15 cellular contexts compared by ENCODE assay signal in the genomic region with DNA sequence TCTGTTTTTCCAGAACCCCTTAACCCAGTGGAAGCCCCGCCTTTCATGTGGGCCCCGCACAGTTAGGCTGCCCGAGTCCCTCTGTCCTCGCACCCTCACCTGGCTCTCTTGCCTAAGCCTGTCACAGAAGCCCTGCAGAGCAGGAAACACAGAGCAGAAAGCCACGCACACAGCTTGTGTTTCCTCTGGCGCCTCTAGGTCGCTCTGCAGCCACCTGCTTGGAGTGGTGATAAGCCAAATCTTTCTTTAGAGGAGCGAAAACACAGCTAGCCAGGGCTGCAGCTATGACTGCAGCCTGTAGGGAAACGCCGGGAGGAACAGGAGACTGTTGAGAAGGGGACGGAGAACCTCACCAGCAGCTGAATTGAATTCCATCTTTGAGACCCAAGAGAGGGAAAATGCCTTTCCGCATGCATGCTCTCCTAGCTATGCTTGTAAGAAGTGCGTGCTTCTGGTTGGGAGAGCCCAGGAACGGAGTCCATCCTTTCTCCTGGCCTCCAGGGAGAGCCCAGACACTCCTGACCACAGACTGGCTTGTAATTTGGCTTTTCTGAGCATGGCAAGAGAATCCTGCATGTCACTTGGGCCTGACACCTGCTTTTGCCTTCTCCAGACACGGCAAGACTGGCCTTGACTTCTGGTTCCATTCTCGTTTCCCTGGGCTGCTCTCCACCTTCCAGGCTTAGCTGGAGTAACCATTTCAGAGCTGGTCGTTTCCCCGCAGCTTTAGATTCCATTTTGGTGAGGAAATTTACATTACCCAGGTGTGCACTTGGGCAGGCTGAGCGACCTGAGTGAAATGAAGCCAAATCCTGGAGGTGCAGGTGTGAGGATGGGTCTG.
A peak's percentile ranks its signal among the peaks of the same experiment; 100 is the strongest.
DNase-seq lines count a peak whose midpoint lies in the region; ATAC-seq and TF ChIP-seq lines count a peak whose summit lies in the region.
"Had no signal": no experiment of that assay in that cellular context is flagged by ENCODE, and none has a peak within 500 bp of the region (broad histone marks: within the 10 kb centered on the region; RNA-seq: fewer than 3 reads in every experiment).

No MANE protein-coding gene starts in this region.

- H3K4me1 Mint-ChIP-seq in nephron = peaks cover 41% of the 10 kb centered on the region

- no peaks in the 10 kb centered on the region for H3K9me3 Mint-ChIP-seq in nephron
- H3K9me3 Mint-ChIP-seq: activated naive CD4-positive, alpha-beta T cell treated with anti-CD3 and anti-CD28 coated beads for 36 hours had no signal

- peak overlapping the region in 2 of 3 experiments; percentile 56 to 83 for H3K27ac Mint-ChIP-seq in nephron
- H3K27ac Mint-ChIP-seq: activated naive CD4-positive, alpha-beta T cell treated with anti-CD3 and anti-CD28 coated beads for 36 hours had no signal

- peaks cover 6% of the 10 kb centered on the region for H3K27me3 Mint-ChIP-seq in nephron (ENCODE audit: low read depth)

- peak; percentile 46 for DNase-seq in activated effector memory CD4-positive, alpha-beta T cell treated with anti-CD3 and anti-CD28 coated beads, Interleukin-2, amount 50 U/mL, for 16 hours
- DNase-seq in activated effector memory CD4-positive, alpha-beta T cell treated with Interleukin-2 at 50 U/mL for 16 hours = no peak
- DNase-seq in cerebellar cortex (ENCODE audit: low spot score) = peak; percentile 90
- no peak for DNase-seq in NCI-H1930 (lab: John Stamatoyannopoulos, UW)
- DNase-seq: activated CD4-positive, alpha-beta T cell treated with anti-CD3 and anti-CD28 coated beads for 48 hours; activated naive CD4-positive, alpha-beta T cell treated with anti-CD3 and anti-CD28 coated beads for 36 hours; dermis blood vessel endothelial cell; foreskin keratinocyte; Karpas-422; testis had no signal

- ATAC-seq in GM19324 (IDR thresholded peaks at IDR 0.05; ENCODE audit: low FRiP score, unreplicated experiment) (no peak), GM21717 (IDR thresholded peaks at IDR 0.05; ENCODE audit: unreplicated experiment) (no peak), HG03378 (IDR thresholded peaks at IDR 0.05; ENCODE audit: unreplicated experiment) (no peak)
- ATAC-seq: foreskin keratinocyte, left lung had no signal

- peak in 2 of 3 experiments; percentile 17 to 27 for TF ChIP-seq CTCF in nephron (IDR thresholded peaks at IDR 0.05; ENCODE audit: unreplicated experiment in 3 of 3)

- H3K4me3 Mint-ChIP-seq in nephron = no peak overlapping the region
- H3K4me3 Mint-ChIP-seq: activated naive CD4-positive, alpha-beta T cell treated with anti-CD3 and anti-CD28 coated beads for 36 hours had no signal

- no peaks in the 10 kb centered on the region for H3K36me3 Mint-ChIP-seq in nephron (ENCODE audit: low read depth)

Comparison
In these comparisons a context has a peak if more than half of its experiments do, and no peak if none do; other contexts are left out.
1. DNase-seq: peak in activated effector memory CD4-positive, alpha-beta T cell treated with anti-CD3 and anti-CD28 coated beads, Interleukin-2, amount 50 U/mL, for 16 hours (single experiment) and cerebellar cortex (single experiment); none in activated effector memory CD4-positive, alpha-beta T cell treated with Interleukin-2 at 50 U/mL for 16 hours (single experiment) and NCI-H1930 (0 of 2).